Comparison of ENCODE assay signal across 11 cellular contexts in genomic region chr13:30906411-30906990, GRCh38. TPM values are rescaled to one million over a fixed set of nuclear protein-coding genes. Genes with fewer than 3 reads are reported as not detected.
DNase-seq lines count a peak whose midpoint lies in the region; ATAC-seq and TF ChIP-seq lines count a peak whose summit lies in the region.
"Had no signal": no experiment of that assay in that cellular context is flagged by ENCODE, and none has a peak within 500 bp of the region (broad histone marks: within the 10 kb centered on the region; RNA-seq: fewer than 3 reads in every experiment).

No MANE protein-coding gene starts in this region.

- no peak for TF ChIP-seq POLR2A in gastrocnemius medialis (IDR thresholded peaks at IDR 0.05)

- no peak overlapping the region for H2BK12ac ChIP-seq in H9 (ENCODE audit: insufficient read length, low read depth, low read length)

- no peak overlapping the region for H3K18ac ChIP-seq in H9 (ENCODE audit: insufficient read length, low read depth, low read length)

- peaks cover 74% of the 10 kb centered on the region for H3K27me3 Mint-ChIP-seq in H9 (ENCODE audit: low read depth)

- no peak overlapping the region for H2BK20ac ChIP-seq in H9 (ENCODE audit: low read depth, low read length, poor library complexity, severe bottlenecking)

- H3K79me2 ChIP-seq in H9 (ENCODE audit: insufficient read depth, low read length): no peaks in the 10 kb centered on the region

- H3K36me3 ChIP-seq in colonic mucosa (no peaks in the 10 kb centered on the region), gastrocnemius medialis (no peaks in the 10 kb centered on the region)

- H3K9me3 Mint-ChIP-seq in H9: no peaks in the 10 kb centered on the region

- H3K4me3 ChIP-seq in colonic mucosa (peak overlapping the region; percentile 15), gastrocnemius medialis (peak overlapping the region; percentile 46 to 56 (median 49))

- DNase-seq in H9 (peak; percentile 39), colonic mucosa (no peak), iPS-NIHi11 (ENCODE audit: low spot score) (peak; percentile 51), gastrocnemius medialis (no peak), GDM1 (lab: John Stamatoyannopoulos, UW) (no peak), NCI-H510A treated with DMSO at 0.1 percent for 48 hours (lab: John Stamatoyannopoulos, UW) (no peak)
- DNase-seq: NCI-H446 treated with DMSO at 0.1 percent for 48 hours had no signal

- no peak overlapping the region for H2BK5ac ChIP-seq in H9 (ENCODE audit: insufficient read length, low read length)

- H4K91ac ChIP-seq in H9 (ENCODE audit: insufficient read length, low read depth, low read length): no peak overlapping the region

- H2AFZ ChIP-seq in H9 (ENCODE audit: low read length): no peak overlapping the region

- peak overlapping the region; percentile 42 to 67 for H3K4me3 Mint-ChIP-seq in H9

- no peak overlapping the region for H4K8ac ChIP-seq in H9 (replicated peaks; ENCODE audit: insufficient read length, low read depth, low read length)

- H3K27ac Mint-ChIP-seq in H9: no peak overlapping the region

- no peaks in the 10 kb centered on the region for H4K20me1 ChIP-seq in H9 (ENCODE audit: control insufficient read depth, insufficient read depth, insufficient read length)

- ATAC-seq in gastrocnemius medialis: no peak
- ATAC-seq in GM21367 (IDR thresholded peaks at IDR 0.05; ENCODE audit: unreplicated experiment): no peak
- ATAC-seq in GM21360 (IDR thresholded peaks at IDR 0.05; ENCODE audit: unreplicated experiment): no peak
- ATAC-seq: left colon had no signal

- peak overlapping the region; percentile 18 for H3K4me2 ChIP-seq in H9 (ENCODE audit: insufficient read depth, insufficient read length, low read length)

- H3K27ac ChIP-seq in H9 (ENCODE audit: insufficient read length, low read depth, low read length) (no peak overlapping the region), colonic mucosa (no peak overlapping the region), gastrocnemius medialis (peak overlapping the region; percentile 53 to 74 (median 64))
- H3K27ac ChIP-seq: HL-60 had no signal

- H3K9me3 ChIP-seq in H9 (ENCODE audit: control insufficient read depth, low read depth, low read length) (no peaks in the 10 kb centered on the region), colonic mucosa (no peaks in the 10 kb centered on the region), gastrocnemius medialis (no peaks in the 10 kb centered on the region)

- in situ Hi-C loops in gastrocnemius medialis (cut with MboI; ENCODE audit: low sequenced_read_pairs in 4 of 4): no loop called here

- no peak overlapping the region for H2BK120ac ChIP-seq in H9 (ENCODE audit: low read depth, low read length, poor library complexity, severe bottlenecking)

- H3K36me3 Mint-ChIP-seq in H9 (ENCODE audit: insufficient read depth in 1 of 3, low read depth in 3 of 3): no peaks in the 10 kb centered on the region

- H3T11ph ChIP-seq in H9 (ENCODE audit: low read length): no peak overlapping the region

- H3K4me1 ChIP-seq in H9 (ENCODE audit: insufficient read depth, low read length) (no peaks in the 10 kb centered on the region), colonic mucosa (no peaks in the 10 kb centered on the region), gastrocnemius medialis (peaks cover 0 to 4% of the 10 kb centered on the region in 2 donors)

- peaks cover 4 to 6% of the 10 kb centered on the region in 2 experiments for H3K4me1 Mint-ChIP-seq in H9

- peak overlapping the region; percentile 67 for H3K14ac ChIP-seq in H9 (ENCODE audit: insufficient read depth, low read length)

- peaks cover 8% of the 10 kb centered on the region for H3K23me2 ChIP-seq in H9 (ENCODE audit: insufficient read length, low read depth, low read length, poor library complexity, severe bottlenecking)

- no peak overlapping the region for H3K56ac ChIP-seq in H9 (ENCODE audit: insufficient read length, low read depth, low read length)

- H2BK15ac ChIP-seq in H9 (ENCODE audit: low read depth, low read length): no peak overlapping the region

- intact Hi-C loops in colonic mucosa (cut with DNase I) (no loop called here), gastrocnemius medialis (cut with DNase I; ENCODE audit: low total_unique reads) (no loop called here)

- H3K9ac ChIP-seq in H9 (ENCODE audit: extremely low read depth, insufficient read length, low read length): no peak overlapping the region
- H3K9ac ChIP-seq in colonic mucosa (ENCODE audit: low read depth in 2 of 2, low read length in 2 of 2): peak overlapping the region in 1 of 2 donors; percentile 26

- H3K23ac ChIP-seq in H9 (ENCODE audit: insufficient read length, low read depth, low read length): no peak overlapping the region

- no peaks in the 10 kb centered on the region for H3K79me1 ChIP-seq in H9 (ENCODE audit: insufficient read depth, low read depth, low read length, poor library complexity, severe bottlenecking)

- WGBS in H9 (ENCODE audit: extremely low coverage, insufficient read length, low lambda C conversion rate): no CpG with 5 or more reads among the region's 58 CpGs

- no peak overlapping the region for H4K5ac ChIP-seq in H9 (ENCODE audit: insufficient read length, low read depth, low read length)

- H3K4ac ChIP-seq in H9 (ENCODE audit: low read depth, low read length): no peak overlapping the region

- no peak overlapping the region for H2AK5ac ChIP-seq in H9 (ENCODE audit: insufficient read length, low read length)

- no peak for TF ChIP-seq CTCF in H9 (conservative IDR thresholded peaks at IDR 0.05)
- TF ChIP-seq CTCF in colonic mucosa (IDR thresholded peaks at IDR 0.05): no peak
- no peak for TF ChIP-seq CTCF in gastrocnemius medialis (IDR thresholded peaks at IDR 0.05 in 4 of 5, conservative IDR thresholded peaks at IDR 0.05 in 1 of 5)

- H3K27me3 ChIP-seq in H9 (ENCODE audit: insufficient read depth, low read length): peaks cover 10% of the 10 kb centered on the region; the same call in 1 of the 2 replicates
- peaks cover 40% of the 10 kb centered on the region for H3K27me3 ChIP-seq in colonic mucosa
- peaks cover 11 to 27% (median 18%) of the 10 kb centered on the region in 3 donors for H3K27me3 ChIP-seq in gastrocnemius medialis

RNA-seq across cellular contexts. Expression of gene MEDAG, which starts 0.4 kb away (rescaled TPM):
- total RNA-seq in H9 (2021): 0.87 and 0.88 TPM in 2 replicates
- total RNA-seq in colonic mucosa: 1 to 10 TPM in 1 of 2 donors, under 1 TPM in 1; 0.62 to 2.6 TPM
- total RNA-seq in gastrocnemius medialis: 10 to 100 TPM; 12.8 to 37.7 (median 23.3) TPM

RNA-seq across cellular contexts. Expression of gene TEX26, which starts 26.0 kb away (rescaled TPM):
- total RNA-seq in H9 (2021) (not detected in 2 replicates), colonic mucosa (not detected), gastrocnemius medialis (not detected)
- total RNA-seq: left colon had no signal

Comparison
In these comparisons a context has a peak if more than half of its experiments do, and no peak if none do; other contexts are left out.
1. DNase-seq: peak in H9 (single experiment) and iPS-NIHi11 (single experiment); none in colonic mucosa (single experiment), gastrocnemius medialis (0 of 2), GDM1 (single experiment) and NCI-H510A treated with DMSO at 0.1 percent for 48 hours (single experiment).
2. H3K27ac ChIP-seq: peak in gastrocnemius medialis (4 of 4); none in H9 (single experiment) and colonic mucosa (single experiment).